Comparison of ENCODE assay signal across 8 cellular contexts in the genomic region with DNA sequence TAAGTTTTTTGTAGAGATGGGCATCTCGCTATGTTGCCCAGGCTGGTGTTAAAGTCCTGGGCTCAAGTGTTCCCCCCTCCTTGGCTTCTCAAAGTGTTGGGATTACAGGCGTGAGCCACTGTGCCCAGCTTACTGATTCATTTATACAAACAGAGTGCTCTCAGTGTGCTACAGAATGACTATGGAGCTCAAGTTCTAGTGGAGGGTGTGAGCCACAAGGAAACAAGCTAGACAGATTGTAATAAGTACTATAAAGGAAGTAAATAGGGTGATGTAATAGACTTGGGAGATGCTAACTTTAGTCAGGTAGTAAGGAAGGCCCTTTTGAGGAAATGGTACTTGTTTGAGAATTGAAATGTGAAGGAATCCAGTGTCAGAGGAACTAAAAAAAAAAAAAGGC. TPM values are rescaled to one million over a fixed set of nuclear protein-coding genes. Genes with fewer than 3 reads are reported as not detected.
DNase-seq lines count a peak whose midpoint lies in the region; ATAC-seq and TF ChIP-seq lines count a peak whose summit lies in the region.

No MANE protein-coding gene starts in this region.

- peak overlapping the region; percentile 99 for H3K27ac ChIP-seq in CD8-positive, alpha-beta T cell (ENCODE audit: low read depth, low read length)
- no peak overlapping the region for H3K27ac ChIP-seq in mesenchymal stem cell (ENCODE audit: low read length, poor library complexity, severe bottlenecking)

- 96% methylated on average over 2 of the region's 2 CpGs for WGBS in mesenchymal stem cell

- no peak overlapping the region for H4K8ac ChIP-seq in mesenchymal stem cell (ENCODE audit: low read length)

- peak overlapping the region in 1 of 2 experiments; percentile 26 for H3K4ac ChIP-seq in mesenchymal stem cell (ENCODE audit: low read depth in 1 of 2, low read length in 2 of 2)

- H3K4me3 ChIP-seq in CD8-positive, alpha-beta T cell (ENCODE audit: low read depth, low read length): no peak overlapping the region
- no peak overlapping the region for H3K4me3 ChIP-seq in mesenchymal stem cell (ENCODE audit: insufficient read depth in 1 of 2, low read depth in 1 of 2, low read length in 2 of 2)

- no peaks in the 10 kb centered on the region for H3K9me3 ChIP-seq in CD8-positive, alpha-beta T cell (ENCODE audit: low read length)
- no peaks in the 10 kb centered on the region for H3K9me3 ChIP-seq in mesenchymal stem cell (ENCODE audit: control insufficient read depth, low read length)

- no peak overlapping the region for H2BK12ac ChIP-seq in mesenchymal stem cell (ENCODE audit: low read length in 2 of 2)

- intact Hi-C loops in CD8-positive, alpha-beta T cell (cut with DNase I, micrococcal nuclease): loop anchor here (2.0 to 10.0 kb wide), 5 partner anchors 365 to 1611 kb away; a partner anchor contains a TSS
- intact Hi-C loops in Right ventricle myocardium superior (cut with DNase I): no loop called here

- H3K27me3 Mint-ChIP-seq in CD8-positive, alpha-beta T cell (ENCODE audit: low read depth): no peaks in the 10 kb centered on the region
- no peaks in the 10 kb centered on the region for H3K27me3 Mint-ChIP-seq in activated CD8-positive, alpha-beta T cell treated with anti-CD3 and anti-CD28 coated beads, Interleukin-2, amount 10 ng/mL, durations not matched to agents 7 days and 5 days (ENCODE audit: low read depth)
- peaks cover 3% of the 10 kb centered on the region for H3K27me3 Mint-ChIP-seq in endothelial cell (ENCODE audit: unreplicated experiment)

- no peak overlapping the region for H2BK120ac ChIP-seq in mesenchymal stem cell (ENCODE audit: low read depth, low read length)

- H3K4me1 Mint-ChIP-seq in CD8-positive, alpha-beta T cell (ENCODE audit: low read depth): peaks cover 46% of the 10 kb centered on the region
- peaks cover 36% of the 10 kb centered on the region for H3K4me1 Mint-ChIP-seq in activated CD8-positive, alpha-beta T cell treated with anti-CD3 and anti-CD28 coated beads, Interleukin-2, amount 10 ng/mL, durations not matched to agents 7 days and 5 days (ENCODE audit: low read depth)
- peaks cover 9% of the 10 kb centered on the region for H3K4me1 Mint-ChIP-seq in endothelial cell (ENCODE audit: unreplicated experiment)

- TF ChIP-seq CTCF in CD8-positive, alpha-beta T cell (IDR thresholded peaks at IDR 0.05): no peak
- no peak for TF ChIP-seq CTCF in endothelial cell (IDR thresholded peaks at IDR 0.05; ENCODE audit: unreplicated experiment)

- H3K4me2 ChIP-seq in mesenchymal stem cell (ENCODE audit: low read length, poor library complexity, severe bottlenecking): no peak overlapping the region

- no peaks in the 10 kb centered on the region for H3K36me3 ChIP-seq in CD8-positive, alpha-beta T cell (ENCODE audit: insufficient read depth, low read length)
- peaks cover 0 to 21% of the 10 kb centered on the region in 2 experiments for H3K36me3 ChIP-seq in mesenchymal stem cell (ENCODE audit: control insufficient read depth in 1 of 2, insufficient read depth in 2 of 2, low read depth in 1 of 2, low read length in 2 of 2)

- CTCF ChIA-PET in CD8-positive, alpha-beta T cell (lab: Charles Lee): interaction anchor here (0.8 to 3.8 kb wide), 7 partner anchors 89 to 443 kb away, joined by 3 to 22 read pairs (median 4); a partner anchor contains a TSS
- CTCF ChIA-PET in activated CD8-positive, alpha-beta T cell treated with anti-CD3 and anti-CD28 coated beads, Interleukin-2, amount 10 ng/mL, durations not matched to agents 7 days and 5 days (lab: Charles Lee): interaction anchor here (0.8 to 3.7 kb wide), 13 partner anchors 15 to 535 kb away, joined by 3 to 38 read pairs (median 4); a partner anchor contains a TSS

- H3K79me1 ChIP-seq in mesenchymal stem cell (replicated peaks; ENCODE audit: low read length, poor library complexity, severe bottlenecking): peaks cover 3% of the 10 kb centered on the region

- no peak overlapping the region for H2BK15ac ChIP-seq in mesenchymal stem cell (ENCODE audit: low read depth, poor library complexity, severe bottlenecking)

- no peak overlapping the region for H4K91ac ChIP-seq in mesenchymal stem cell (ENCODE audit: low read length)

- H2BK5ac ChIP-seq in mesenchymal stem cell (ENCODE audit: low read depth, low read length, poor library complexity, severe bottlenecking): no peak overlapping the region

- no peak for ATAC-seq in CD8-positive, alpha-beta T cell
- ATAC-seq in activated CD8-positive, alpha-beta T cell treated with anti-CD3 and anti-CD28 coated beads, Interleukin-2, amount 10 ng/mL, durations not matched to agents 7 days and 5 days: no peak
- no peak for ATAC-seq in Right ventricle myocardium superior (ENCODE audit: poor library complexity)

- H3K14ac ChIP-seq in mesenchymal stem cell (ENCODE audit: low read length in 2 of 2): no peak overlapping the region

- DNase-seq in CD8-positive, alpha-beta T cell: no peak
- DNase-seq in Kasumi-1 (lab: John Stamatoyannopoulos, UW) (peak; percentile 21 to 38), mesenchymal stem cell (peak; percentile 4), endothelial cell (ENCODE audit: low spot score) (no peak), Right ventricle myocardium superior (no peak), NCI-H2107 (lab: John Stamatoyannopoulos, UW) (no peak), ureter (ENCODE audit: low spot score) (no peak)
- no peak for DNase-seq in activated CD8-positive, alpha-beta T cell treated with anti-CD3 and anti-CD28 coated beads, Interleukin-2, amount 10 ng/mL, durations not matched to agents 7 days and 5 days

- no peak overlapping the region for H3K9ac ChIP-seq in mesenchymal stem cell (ENCODE audit: low read length)

- no peak overlapping the region for H3K4me3 Mint-ChIP-seq in CD8-positive, alpha-beta T cell
- no peak overlapping the region for H3K4me3 Mint-ChIP-seq in activated CD8-positive, alpha-beta T cell treated with anti-CD3 and anti-CD28 coated beads, Interleukin-2, amount 10 ng/mL, durations not matched to agents 7 days and 5 days
- no peak overlapping the region for H3K4me3 Mint-ChIP-seq in endothelial cell (ENCODE audit: unreplicated experiment)

- no peaks in the 10 kb centered on the region for H3K27me3 ChIP-seq in CD8-positive, alpha-beta T cell (ENCODE audit: insufficient read depth, low read length)
- no peaks in the 10 kb centered on the region for H3K27me3 ChIP-seq in mesenchymal stem cell (ENCODE audit: control insufficient read depth in 1 of 2, insufficient read depth in 1 of 2, low read length in 2 of 2)

- peak overlapping the region; percentile 100 for H3K27ac Mint-ChIP-seq in CD8-positive, alpha-beta T cell
- H3K27ac Mint-ChIP-seq in activated CD8-positive, alpha-beta T cell treated with anti-CD3 and anti-CD28 coated beads, Interleukin-2, amount 10 ng/mL, durations not matched to agents 7 days and 5 days: peak overlapping the region; percentile 70
- no peak overlapping the region for H3K27ac Mint-ChIP-seq in endothelial cell (ENCODE audit: unreplicated experiment)

- no peak overlapping the region for H3K23ac ChIP-seq in mesenchymal stem cell (ENCODE audit: low read length in 2 of 2)

- peaks cover 20% of the 10 kb centered on the region for H3K36me3 Mint-ChIP-seq in CD8-positive, alpha-beta T cell
- H3K36me3 Mint-ChIP-seq in activated CD8-positive, alpha-beta T cell treated with anti-CD3 and anti-CD28 coated beads, Interleukin-2, amount 10 ng/mL, durations not matched to agents 7 days and 5 days (ENCODE audit: low read depth): peaks cover 23% of the 10 kb centered on the region
- no peaks in the 10 kb centered on the region for H3K36me3 Mint-ChIP-seq in endothelial cell (ENCODE audit: low read depth, unreplicated experiment)

- H2AK5ac ChIP-seq in mesenchymal stem cell (ENCODE audit: low read length, severe bottlenecking): no peak overlapping the region

- POLR2A ChIA-PET in CD8-positive, alpha-beta T cell (lab: Charles Lee): interaction anchor here (0.6 to 3.7 kb wide), 12 partner anchors 11 to 535 kb away, joined by 3 to 84 read pairs (median 23); a partner anchor contains a TSS
- POLR2A ChIA-PET in activated CD8-positive, alpha-beta T cell treated with anti-CD3 and anti-CD28 coated beads, Interleukin-2, amount 10 ng/mL, durations not matched to agents 7 days and 5 days (lab: Charles Lee): interaction anchor here (0.6 to 4.0 kb wide), 9 partner anchors 29 to 536 kb away, joined by 5 to 54 read pairs (median 16); a partner anchor contains a TSS

- H3K4me1 ChIP-seq in CD8-positive, alpha-beta T cell (ENCODE audit: insufficient read depth, low read length): peaks cover 30% of the 10 kb centered on the region
- no peaks in the 10 kb centered on the region for H3K4me1 ChIP-seq in mesenchymal stem cell (ENCODE audit: control insufficient read depth, insufficient read depth, low read depth, low read length)

- H3K9me3 Mint-ChIP-seq in CD8-positive, alpha-beta T cell: no peaks in the 10 kb centered on the region
- no peaks in the 10 kb centered on the region for H3K9me3 Mint-ChIP-seq in activated CD8-positive, alpha-beta T cell treated with anti-CD3 and anti-CD28 coated beads, Interleukin-2, amount 10 ng/mL, durations not matched to agents 7 days and 5 days (ENCODE audit: insufficient read depth)
- H3K9me3 Mint-ChIP-seq in endothelial cell (ENCODE audit: unreplicated experiment): no peaks in the 10 kb centered on the region

- no peak overlapping the region for H2AFZ ChIP-seq in mesenchymal stem cell (ENCODE audit: low read depth, low read length)

- H3K18ac ChIP-seq in mesenchymal stem cell (ENCODE audit: low read depth in 1 of 2, low read length in 2 of 2): no peak overlapping the region

RNA-seq across cellular contexts. Expression of a gene that starts 1.7 kb away (rescaled TPM):
- 1 to 10 TPM; 8.1 to 9.3 TPM for total RNA-seq in CD8-positive, alpha-beta T cell
- 10 to 100 TPM; 12.8 to 13.6 TPM for total RNA-seq in activated CD8-positive, alpha-beta T cell treated with anti-CD3 and anti-CD28 coated beads, Interleukin-2, amount 10 ng/mL, durations not matched to agents 7 days and 5 days
- 11.5 TPM for polyA plus RNA-seq in mesenchymal stem cell (2013, experiment 1 of 2)
- 12.4 TPM for polyA plus RNA-seq in mesenchymal stem cell (2013, experiment 2 of 2)
- 6.8 TPM for total RNA-seq in endothelial cell (ENCODE audit: unreplicated experiment)
- total RNA-seq in Right ventricle myocardium superior: 6.2 TPM
- 17.5 TPM for total RNA-seq in ureter

RNA-seq across cellular contexts. Expression of a gene that starts 29.5 kb away (rescaled TPM):
- total RNA-seq in CD8-positive, alpha-beta T cell: under 1 TPM; 0.61 to 0.95 TPM
- 10 to 100 TPM in 1 of 2 experiments, 1 to 10 TPM in 1; 7.7 to 10.3 TPM for total RNA-seq in activated CD8-positive, alpha-beta T cell treated with anti-CD3 and anti-CD28 coated beads, Interleukin-2, amount 10 ng/mL, durations not matched to agents 7 days and 5 days
- 1.3 TPM for polyA plus RNA-seq in mesenchymal stem cell (2013, experiment 1 of 2)
- polyA plus RNA-seq in mesenchymal stem cell (2013, experiment 2 of 2): 1.4 TPM
- total RNA-seq in endothelial cell (ENCODE audit: unreplicated experiment) (4.8 TPM), Right ventricle myocardium superior (0.40 TPM), ureter (3.2 TPM)

Comparison
In these comparisons a context has a peak if more than half of its experiments do, and no peak if none do; other contexts are left out.
1. DNase-seq: peak in Kasumi-1 (2 of 2) and mesenchymal stem cell (single experiment); none in CD8-positive, alpha-beta T cell (0 of 7), activated CD8-positive, alpha-beta T cell treated with anti-CD3 and anti-CD28 coated beads, Interleukin-2, amount 10 ng/mL, durations not matched to agents 7 days and 5 days (single experiment), endothelial cell (single experiment), Right ventricle myocardium superior (single experiment), NCI-H2107 (single experiment) and ureter (single experiment).